1 cellular context compared by ENCODE assay signal in the genomic region with DNA sequence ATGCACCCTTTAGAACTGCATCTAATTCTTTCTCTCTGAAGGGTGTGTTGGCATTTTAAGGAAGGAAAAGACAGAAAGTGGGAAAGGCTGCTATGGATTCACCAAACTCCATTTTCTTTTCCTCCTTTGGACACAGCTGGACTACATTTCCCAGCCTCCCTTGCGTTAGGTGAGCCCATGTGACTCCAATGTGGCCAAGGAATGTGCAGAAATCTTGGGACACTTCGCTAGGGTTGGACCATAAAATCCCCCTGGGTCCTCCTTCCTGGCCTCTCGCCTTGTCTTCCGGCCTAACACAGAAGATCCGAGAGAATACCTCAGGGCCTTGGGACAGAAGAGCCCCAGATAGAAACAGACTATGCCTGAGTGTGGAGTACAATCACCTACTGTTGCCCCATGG.
A peak's percentile ranks its signal among the peaks of the same experiment; 100 is the strongest.
TF ChIP-seq lines count a peak whose summit lies in the region.

No MANE protein-coding gene starts in this region.

TF ChIP-seq in K562, 482 proteins besides CTCF, POLR2A, EP300 and RAD21 (continued from another document):
- TF ChIP-seq, protein P1, sequence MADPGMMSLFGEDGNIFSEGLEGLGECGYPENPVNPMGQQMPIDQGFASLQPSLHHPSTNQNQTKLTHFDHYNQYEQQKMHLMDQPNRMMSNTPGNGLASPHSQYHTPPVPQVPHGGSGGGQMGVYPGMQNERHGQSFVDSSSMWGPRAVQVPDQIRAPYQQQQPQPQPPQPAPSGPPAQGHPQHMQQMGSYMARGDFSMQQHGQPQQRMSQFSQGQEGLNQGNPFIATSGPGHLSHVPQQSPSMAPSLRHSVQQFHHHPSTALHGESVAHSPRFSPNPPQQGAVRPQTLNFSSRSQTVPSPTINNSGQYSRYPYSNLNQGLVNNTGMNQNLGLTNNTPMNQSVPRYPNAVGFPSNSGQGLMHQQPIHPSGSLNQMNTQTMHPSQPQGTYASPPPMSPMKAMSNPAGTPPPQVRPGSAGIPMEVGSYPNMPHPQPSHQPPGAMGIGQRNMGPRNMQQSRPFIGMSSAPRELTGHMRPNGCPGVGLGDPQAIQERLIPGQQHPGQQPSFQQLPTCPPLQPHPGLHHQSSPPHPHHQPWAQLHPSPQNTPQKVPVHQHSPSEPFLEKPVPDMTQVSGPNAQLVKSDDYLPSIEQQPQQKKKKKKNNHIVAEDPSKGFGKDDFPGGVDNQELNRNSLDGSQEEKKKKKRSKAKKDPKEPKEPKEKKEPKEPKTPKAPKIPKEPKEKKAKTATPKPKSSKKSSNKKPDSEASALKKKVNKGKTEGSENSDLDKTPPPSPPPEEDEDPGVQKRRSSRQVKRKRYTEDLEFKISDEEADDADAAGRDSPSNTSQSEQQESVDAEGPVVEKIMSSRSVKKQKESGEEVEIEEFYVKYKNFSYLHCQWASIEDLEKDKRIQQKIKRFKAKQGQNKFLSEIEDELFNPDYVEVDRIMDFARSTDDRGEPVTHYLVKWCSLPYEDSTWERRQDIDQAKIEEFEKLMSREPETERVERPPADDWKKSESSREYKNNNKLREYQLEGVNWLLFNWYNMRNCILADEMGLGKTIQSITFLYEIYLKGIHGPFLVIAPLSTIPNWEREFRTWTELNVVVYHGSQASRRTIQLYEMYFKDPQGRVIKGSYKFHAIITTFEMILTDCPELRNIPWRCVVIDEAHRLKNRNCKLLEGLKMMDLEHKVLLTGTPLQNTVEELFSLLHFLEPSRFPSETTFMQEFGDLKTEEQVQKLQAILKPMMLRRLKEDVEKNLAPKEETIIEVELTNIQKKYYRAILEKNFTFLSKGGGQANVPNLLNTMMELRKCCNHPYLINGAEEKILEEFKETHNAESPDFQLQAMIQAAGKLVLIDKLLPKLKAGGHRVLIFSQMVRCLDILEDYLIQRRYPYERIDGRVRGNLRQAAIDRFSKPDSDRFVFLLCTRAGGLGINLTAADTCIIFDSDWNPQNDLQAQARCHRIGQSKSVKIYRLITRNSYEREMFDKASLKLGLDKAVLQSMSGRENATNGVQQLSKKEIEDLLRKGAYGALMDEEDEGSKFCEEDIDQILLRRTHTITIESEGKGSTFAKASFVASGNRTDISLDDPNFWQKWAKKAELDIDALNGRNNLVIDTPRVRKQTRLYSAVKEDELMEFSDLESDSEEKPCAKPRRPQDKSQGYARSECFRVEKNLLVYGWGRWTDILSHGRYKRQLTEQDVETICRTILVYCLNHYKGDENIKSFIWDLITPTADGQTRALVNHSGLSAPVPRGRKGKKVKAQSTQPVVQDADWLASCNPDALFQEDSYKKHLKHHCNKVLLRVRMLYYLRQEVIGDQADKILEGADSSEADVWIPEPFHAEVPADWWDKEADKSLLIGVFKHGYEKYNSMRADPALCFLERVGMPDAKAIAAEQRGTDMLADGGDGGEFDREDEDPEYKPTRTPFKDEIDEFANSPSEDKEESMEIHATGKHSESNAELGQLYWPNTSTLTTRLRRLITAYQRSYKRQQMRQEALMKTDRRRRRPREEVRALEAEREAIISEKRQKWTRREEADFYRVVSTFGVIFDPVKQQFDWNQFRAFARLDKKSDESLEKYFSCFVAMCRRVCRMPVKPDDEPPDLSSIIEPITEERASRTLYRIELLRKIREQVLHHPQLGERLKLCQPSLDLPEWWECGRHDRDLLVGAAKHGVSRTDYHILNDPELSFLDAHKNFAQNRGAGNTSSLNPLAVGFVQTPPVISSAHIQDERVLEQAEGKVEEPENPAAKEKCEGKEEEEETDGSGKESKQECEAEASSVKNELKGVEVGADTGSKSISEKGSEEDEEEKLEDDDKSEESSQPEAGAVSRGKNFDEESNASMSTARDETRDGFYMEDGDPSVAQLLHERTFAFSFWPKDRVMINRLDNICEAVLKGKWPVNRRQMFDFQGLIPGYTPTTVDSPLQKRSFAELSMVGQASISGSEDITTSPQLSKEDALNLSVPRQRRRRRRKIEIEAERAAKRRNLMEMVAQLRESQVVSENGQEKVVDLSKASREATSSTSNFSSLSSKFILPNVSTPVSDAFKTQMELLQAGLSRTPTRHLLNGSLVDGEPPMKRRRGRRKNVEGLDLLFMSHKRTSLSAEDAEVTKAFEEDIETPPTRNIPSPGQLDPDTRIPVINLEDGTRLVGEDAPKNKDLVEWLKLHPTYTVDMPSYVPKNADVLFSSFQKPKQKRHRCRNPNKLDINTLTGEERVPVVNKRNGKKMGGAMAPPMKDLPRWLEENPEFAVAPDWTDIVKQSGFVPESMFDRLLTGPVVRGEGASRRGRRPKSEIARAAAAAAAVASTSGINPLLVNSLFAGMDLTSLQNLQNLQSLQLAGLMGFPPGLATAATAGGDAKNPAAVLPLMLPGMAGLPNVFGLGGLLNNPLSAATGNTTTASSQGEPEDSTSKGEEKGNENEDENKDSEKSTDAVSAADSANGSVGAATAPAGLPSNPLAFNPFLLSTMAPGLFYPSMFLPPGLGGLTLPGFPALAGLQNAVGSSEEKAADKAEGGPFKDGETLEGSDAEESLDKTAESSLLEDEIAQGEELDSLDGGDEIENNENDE (IDR thresholded peaks at IDR 0.05; ENCODE audit: low read depth, low read length): no peak
- 0 out of 2 replicates have a peak, but pooled peaks have one; percentile 12 for TF ChIP-seq TEAD4 (IDR thresholded peaks at IDR 0.05; ENCODE audit: low read length)
- no peak for TF ChIP-seq TEAD4 (CRISPR knock-in tag; IDR thresholded peaks at IDR 0.05; ENCODE audit: borderline replicate concordance)
- TF ChIP-seq TAF9B (IDR thresholded peaks at IDR 0.05; ENCODE audit: partially characterized antibody): no peak
- TF ChIP-seq SIX5 (IDR thresholded peaks at IDR 0.05; ENCODE audit: borderline replicate concordance in 1 of 2, insufficient read depth in 1 of 2, low read depth in 1 of 2, low read length in 2 of 2): peak; percentile 58 to 60
- peak in 1 of 3 experiments; percentile 75 for TF ChIP-seq YY1 (IDR thresholded peaks at IDR 0.05; ENCODE audit: borderline replicate concordance in 1 of 3, control insufficient read depth in 1 of 3, extremely low read depth in 1 of 3, insufficient read depth in 3 of 3, insufficient read length in 1 of 3, insufficient replicate concordance in 2 of 3, low read depth in 1 of 3, low read length in 2 of 3)
- TF ChIP-seq, protein P2, sequence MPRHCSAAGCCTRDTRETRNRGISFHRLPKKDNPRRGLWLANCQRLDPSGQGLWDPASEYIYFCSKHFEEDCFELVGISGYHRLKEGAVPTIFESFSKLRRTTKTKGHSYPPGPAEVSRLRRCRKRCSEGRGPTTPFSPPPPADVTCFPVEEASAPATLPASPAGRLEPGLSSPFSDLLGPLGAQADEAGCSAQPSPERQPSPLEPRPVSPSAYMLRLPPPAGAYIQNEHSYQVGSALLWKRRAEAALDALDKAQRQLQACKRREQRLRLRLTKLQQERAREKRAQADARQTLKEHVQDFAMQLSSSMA (CRISPR knock-in tag; IDR thresholded peaks at IDR 0.05): no peak
- peak; percentile 77 for TF ChIP-seq ZNF143 (CRISPR knock-in tag; IDR thresholded peaks at IDR 0.05)
- TF ChIP-seq, protein P3, sequence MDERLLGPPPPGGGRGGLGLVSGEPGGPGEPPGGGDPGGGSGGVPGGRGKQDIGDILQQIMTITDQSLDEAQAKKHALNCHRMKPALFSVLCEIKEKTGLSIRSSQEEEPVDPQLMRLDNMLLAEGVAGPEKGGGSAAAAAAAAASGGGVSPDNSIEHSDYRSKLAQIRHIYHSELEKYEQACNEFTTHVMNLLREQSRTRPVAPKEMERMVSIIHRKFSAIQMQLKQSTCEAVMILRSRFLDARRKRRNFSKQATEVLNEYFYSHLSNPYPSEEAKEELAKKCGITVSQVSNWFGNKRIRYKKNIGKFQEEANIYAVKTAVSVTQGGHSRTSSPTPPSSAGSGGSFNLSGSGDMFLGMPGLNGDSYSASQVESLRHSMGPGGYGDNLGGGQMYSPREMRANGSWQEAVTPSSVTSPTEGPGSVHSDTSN (CRISPR knock-in tag; IDR thresholded peaks at IDR 0.05; ENCODE audit: low read depth): no peak
- TF ChIP-seq, protein P3 (tag; conservative IDR thresholded peaks at IDR 0.05; ENCODE audit: low read depth): no peak
- TF ChIP-seq, protein P4, sequence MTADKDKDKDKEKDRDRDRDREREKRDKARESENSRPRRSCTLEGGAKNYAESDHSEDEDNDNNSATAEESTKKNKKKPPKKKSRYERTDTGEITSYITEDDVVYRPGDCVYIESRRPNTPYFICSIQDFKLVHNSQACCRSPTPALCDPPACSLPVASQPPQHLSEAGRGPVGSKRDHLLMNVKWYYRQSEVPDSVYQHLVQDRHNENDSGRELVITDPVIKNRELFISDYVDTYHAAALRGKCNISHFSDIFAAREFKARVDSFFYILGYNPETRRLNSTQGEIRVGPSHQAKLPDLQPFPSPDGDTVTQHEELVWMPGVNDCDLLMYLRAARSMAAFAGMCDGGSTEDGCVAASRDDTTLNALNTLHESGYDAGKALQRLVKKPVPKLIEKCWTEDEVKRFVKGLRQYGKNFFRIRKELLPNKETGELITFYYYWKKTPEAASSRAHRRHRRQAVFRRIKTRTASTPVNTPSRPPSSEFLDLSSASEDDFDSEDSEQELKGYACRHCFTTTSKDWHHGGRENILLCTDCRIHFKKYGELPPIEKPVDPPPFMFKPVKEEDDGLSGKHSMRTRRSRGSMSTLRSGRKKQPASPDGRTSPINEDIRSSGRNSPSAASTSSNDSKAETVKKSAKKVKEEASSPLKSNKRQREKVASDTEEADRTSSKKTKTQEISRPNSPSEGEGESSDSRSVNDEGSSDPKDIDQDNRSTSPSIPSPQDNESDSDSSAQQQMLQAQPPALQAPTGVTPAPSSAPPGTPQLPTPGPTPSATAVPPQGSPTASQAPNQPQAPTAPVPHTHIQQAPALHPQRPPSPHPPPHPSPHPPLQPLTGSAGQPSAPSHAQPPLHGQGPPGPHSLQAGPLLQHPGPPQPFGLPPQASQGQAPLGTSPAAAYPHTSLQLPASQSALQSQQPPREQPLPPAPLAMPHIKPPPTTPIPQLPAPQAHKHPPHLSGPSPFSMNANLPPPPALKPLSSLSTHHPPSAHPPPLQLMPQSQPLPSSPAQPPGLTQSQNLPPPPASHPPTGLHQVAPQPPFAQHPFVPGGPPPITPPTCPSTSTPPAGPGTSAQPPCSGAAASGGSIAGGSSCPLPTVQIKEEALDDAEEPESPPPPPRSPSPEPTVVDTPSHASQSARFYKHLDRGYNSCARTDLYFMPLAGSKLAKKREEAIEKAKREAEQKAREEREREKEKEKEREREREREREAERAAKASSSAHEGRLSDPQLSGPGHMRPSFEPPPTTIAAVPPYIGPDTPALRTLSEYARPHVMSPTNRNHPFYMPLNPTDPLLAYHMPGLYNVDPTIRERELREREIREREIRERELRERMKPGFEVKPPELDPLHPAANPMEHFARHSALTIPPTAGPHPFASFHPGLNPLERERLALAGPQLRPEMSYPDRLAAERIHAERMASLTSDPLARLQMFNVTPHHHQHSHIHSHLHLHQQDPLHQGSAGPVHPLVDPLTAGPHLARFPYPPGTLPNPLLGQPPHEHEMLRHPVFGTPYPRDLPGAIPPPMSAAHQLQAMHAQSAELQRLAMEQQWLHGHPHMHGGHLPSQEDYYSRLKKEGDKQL (CRISPR knock-in tag; IDR thresholded peaks at IDR 0.05; ENCODE audit: borderline replicate concordance): no peak
- no peak for TF ChIP-seq SLC30A9 (CRISPR knock-in tag; IDR thresholded peaks at IDR 0.05)
- TF ChIP-seq, protein P5, sequence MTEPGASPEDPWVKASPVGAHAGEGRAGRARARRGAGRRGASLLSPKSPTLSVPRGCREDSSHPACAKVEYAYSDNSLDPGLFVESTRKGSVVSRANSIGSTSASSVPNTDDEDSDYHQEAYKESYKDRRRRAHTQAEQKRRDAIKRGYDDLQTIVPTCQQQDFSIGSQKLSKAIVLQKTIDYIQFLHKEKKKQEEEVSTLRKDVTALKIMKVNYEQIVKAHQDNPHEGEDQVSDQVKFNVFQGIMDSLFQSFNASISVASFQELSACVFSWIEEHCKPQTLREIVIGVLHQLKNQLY (CRISPR knock-in tag; conservative IDR thresholded peaks at IDR 0.05): no peak
- no peak for TF ChIP-seq POLR2B (IDR thresholded peaks at IDR 0.05; ENCODE audit: low read depth, partially characterized antibody)
